Comparison of ENCODE assay signal across 8 cellular contexts in the genomic region with DNA sequence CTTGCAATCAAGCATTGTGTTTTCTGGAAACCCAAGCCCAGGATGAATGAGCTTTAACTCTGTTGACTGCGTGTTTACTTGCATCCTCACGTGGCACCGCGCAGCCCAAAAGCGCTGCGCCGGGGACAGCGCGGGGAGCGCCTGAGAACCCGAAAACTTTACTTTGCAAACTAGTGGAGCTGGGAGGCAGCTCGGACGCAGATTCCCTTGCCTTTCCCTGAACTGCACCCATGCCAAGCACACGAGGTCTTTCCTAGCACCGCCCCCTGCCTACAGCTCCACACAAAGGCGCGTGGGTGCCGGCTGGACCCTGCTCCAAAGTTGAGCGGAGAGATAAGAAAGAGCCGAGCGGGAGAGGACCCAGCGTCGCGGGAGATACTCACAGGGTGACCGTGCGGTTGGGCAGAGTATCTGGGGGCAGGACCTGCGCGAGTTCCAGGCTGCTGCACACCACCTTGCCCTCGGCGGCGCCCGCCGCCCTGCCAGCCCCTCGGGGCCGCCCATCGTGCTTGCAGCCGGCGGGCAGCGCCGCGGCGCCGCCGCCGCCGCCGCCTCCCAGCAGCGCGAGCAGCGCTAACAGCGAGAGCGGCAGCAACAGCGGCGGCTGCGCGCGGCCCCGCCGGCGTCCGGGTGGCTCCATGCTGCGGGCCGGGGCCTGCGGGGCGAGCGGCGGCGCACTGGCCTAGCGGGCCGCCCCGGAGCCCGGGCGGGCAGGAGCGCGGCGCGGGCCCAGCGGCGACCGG. TPM values are rescaled to one million over a fixed set of nuclear protein-coding genes. Genes with fewer than 3 reads are reported as not detected.
A peak's percentile ranks its signal among the peaks of the same experiment; 100 is the strongest.
DNase-seq lines count a peak whose midpoint lies in the region; ATAC-seq, FAIRE-seq and TF ChIP-seq lines count a peak whose summit lies in the region.

No MANE protein-coding gene starts in this region.

- intact Hi-C loops in K562 (cut with micrococcal nuclease): no loop called here

- H3K27me3 ChIP-seq in K562 (ENCODE audit: control insufficient read depth in 2 of 2, insufficient read depth in 2 of 2, low read length in 2 of 2): peaks cover 8 to 12% of the 10 kb centered on the region in 2 experiments; a peak in 3 of 5 replicates

- POLR2A ChIA-PET in K562 (lab: Yijun Ruan, JAX): no interaction called here

- DNase-seq in activated gamma-delta T cell (lab: John Stamatoyannopoulos, UW): peak; percentile 18
- no peak for DNase-seq in activated gamma-delta T cell treated with Interleukin-2 at 50 U/mL for 16 hours
- DNase-seq in HTR-8/SVneo (ENCODE audit: insufficient read length, low spot score): peak; percentile 74
- DNase-seq in RPMI8226: peak; percentile 14
- peak; percentile 17 to 20 (median 18) for DNase-seq in K562 (ENCODE audit: extremely low read depth in 1 of 4, low spot score in 3 of 4)
- peak; percentile 42 for DNase-seq in iPS DF 19.7 (ENCODE audit: low read depth, low spot score)
- DNase-seq in retina: peak; percentile 92

- CTCF ChIA-PET in K562 (lab: Yijun Ruan, JAX; ENCODE audit: low intra/inter-chr PET ratio): no interaction called here

- no peaks in the 10 kb centered on the region for H4K20me1 ChIP-seq in K562 (replicated peaks; ENCODE audit: control insufficient read depth, insufficient read depth, low read length)

- 5% methylated on average over 35 of the region's 80 CpGs for WGBS in K562 (ENCODE audit: insufficient coverage, low coverage, missing lambda C conversion rate)

- ATAC-seq in K562: peak; percentile 40
- ATAC-seq in GM21367 (IDR thresholded peaks at IDR 0.05; ENCODE audit: unreplicated experiment): no peak

- peaks cover 0 to 8% of the 10 kb centered on the region in 2 experiments; a peak in 2 of 5 replicates for H3K4me1 ChIP-seq in K562 (replicated peaks in 1 of 2; ENCODE audit: control insufficient read depth in 2 of 2, insufficient read depth in 2 of 2, low read length in 2 of 2)

- no peak overlapping the region for H3K27ac ChIP-seq in K562 (ENCODE audit: extremely low read depth, low read depth, low read length)

- no peak overlapping the region for H3K4me3 ChIP-seq in K562

- H3K9me3 ChIP-seq in K562 (replicated peaks; ENCODE audit: control insufficient read depth, insufficient read depth, low read depth, low read length): no peaks in the 10 kb centered on the region

- H3K79me2 ChIP-seq in K562 (ENCODE audit: control insufficient read depth, insufficient read depth, low read length): no peaks in the 10 kb centered on the region

- no peak for TF ChIP-seq RAD21 in K562 (CRISPR knock-in tag; conservative IDR thresholded peaks at IDR 0.05 in 1 of 2, IDR thresholded peaks at IDR 0.05 in 1 of 2)

- H3K36me3 ChIP-seq in K562 (ENCODE audit: control insufficient read depth, insufficient read depth, low read length): no peaks in the 10 kb centered on the region

- FAIRE-seq in HTR-8/SVneo (lab: Jason Lieb, UNC) (peak; percentile 77), K562 (lab: Jason Lieb, UNC) (no peak)

- H3K9ac ChIP-seq in K562 (ENCODE audit: insufficient read depth in 1 of 2, low read depth in 2 of 2, low read length in 2 of 2): no peak overlapping the region; a peak in 1 of 4 replicates

- no peaks in the 10 kb centered on the region for H3K9me1 ChIP-seq in K562 (ENCODE audit: control insufficient read depth, insufficient read depth, low read length)

- no peak overlapping the region for H2AFZ ChIP-seq in K562 (ENCODE audit: low read depth, low read length)

- TF ChIP-seq POLR2A in K562 (conservative IDR thresholded peaks at IDR 0.05): no peak

- H3K4me2 ChIP-seq in K562 (ENCODE audit: insufficient read depth, low read length): no peak overlapping the region

- no TSS peak for BruUV-seq in K562 (replicated peaks; lab: Mats Ljungman, UMichigan)

- no peak for TF ChIP-seq EP300 in K562 (IDR thresholded peaks at IDR 0.05; ENCODE audit: low read length)

- in situ Hi-C loops in K562 (cut with MboI): no loop called here

- no peak for TF ChIP-seq CTCF in K562 (IDR thresholded peaks at IDR 0.05 in 2 of 3, conservative IDR thresholded peaks at IDR 0.05 in 1 of 3; ENCODE audit: insufficient read depth in 2 of 3, low read depth in 1 of 3, low read length in 3 of 3)

TF ChIP-seq in K562, 482 proteins besides CTCF, POLR2A, EP300 and RAD21:
- TF ChIP-seq TCF3 (CRISPR knock-in tag; IDR thresholded peaks at IDR 0.05): no peak
- TF ChIP-seq ZNF766 (CRISPR knock-in tag; conservative IDR thresholded peaks at IDR 0.05): no peak
- TF ChIP-seq RUNX1 (IDR thresholded peaks at IDR 0.05; ENCODE audit: low read depth): no peak
- no peak for TF ChIP-seq HMG20B (CRISPR knock-in tag; IDR thresholded peaks at IDR 0.05)
- no peak for TF ChIP-seq POLR2B (IDR thresholded peaks at IDR 0.05; ENCODE audit: low read depth, partially characterized antibody)
- TF ChIP-seq KAT7 (CRISPR knock-in tag; IDR thresholded peaks at IDR 0.05; ENCODE audit: borderline replicate concordance): no peak
- TF ChIP-seq RBM25 (IDR thresholded peaks at IDR 0.05; ENCODE audit: low read depth, low read length, severe bottlenecking): no peak
- TF ChIP-seq ARNT (IDR thresholded peaks at IDR 0.05): no peak
- TF ChIP-seq PCBP1 (IDR thresholded peaks at IDR 0.05; ENCODE audit: low read depth, low read length, poor library complexity, severe bottlenecking): no peak
- no peak for TF ChIP-seq ZNF444 (CRISPR knock-in tag; IDR thresholded peaks at IDR 0.05)
- no peak for TF ChIP-seq ZNF253 (CRISPR knock-in tag; conservative IDR thresholded peaks at IDR 0.05)
- TF ChIP-seq OTX1 (CRISPR knock-in tag; IDR thresholded peaks at IDR 0.05): no peak
- no peak for TF ChIP-seq NCOR1 (IDR thresholded peaks at IDR 0.05)
- TF ChIP-seq NFE2 (IDR thresholded peaks at IDR 0.05; ENCODE audit: low read depth): no peak

RNA-seq across cellular contexts. Expression of gene ADGRA3, which starts 0.6 kb away (rescaled TPM):
- 1.7 and 2.2 TPM in 2 replicates for total RNA-seq in K562 (2011; cell fraction: chromatin; rRNA removed; ENCODE audit: low replicate concordance)
- total RNA-seq in K562 (2011; cell fraction: nucleolus; rRNA removed): 0.66 and 1.0 TPM in 2 replicates
- 0.51 and 1.7 TPM in 2 replicates for total RNA-seq in K562 (2011; cell fraction: nucleoplasm; rRNA removed)
- 0.12 TPM in 1 of 2 replicates, not detected in the other for total RNA-seq in K562 (2014; rRNA removed)
- total RNA-seq in K562 (2014; rRNA removed; fragmentation: Illumina TruSeq; extraction: Trizol): 0.19 and 0.33 TPM in 2 replicates
- total RNA-seq in K562 (2015; rRNA removed; fragmentation: Illumina TruSeq; extraction: Trizol): 0.11 and 0.22 TPM in 2 replicates
- 0.35 and 0.51 TPM in 2 replicates for total RNA-seq in K562 (2021)
- polyA plus RNA-seq in K562 (2011; rRNA removed): 0.09 and 2.3 TPM in 2 replicates
- 0.04 and 0.91 TPM in 2 replicates for polyA plus RNA-seq in K562 (2011; cell fraction: cytosol; rRNA removed)
- polyA plus RNA-seq in K562 (2011; cell fraction: nucleus; rRNA removed): 0.14 and 2.1 TPM in 2 replicates
- 0.07 and 0.13 TPM in 2 replicates for polyA plus RNA-seq in K562 (2012)
- polyA plus RNA-seq in K562 (2014; fragmentation: Illumina TruSeq; extraction: Trizol): 0.10 TPM in 1 of 2 replicates, not detected in the other
- polyA plus RNA-seq in K562 (2014; fragmentation: Nextera tagmentation; extraction: Ambion mirVana): under 1 TPM in 1 of 2 experiments, not detected in 1; 0.06 TPM
- 0.12 TPM in 1 of 2 replicates, not detected in the other for polyA plus RNA-seq in K562 (2014; rRNA removed)
- polyA minus RNA-seq in K562 (2011; rRNA and poly(A)+ RNA removed): 0.30 and 7.2 TPM in 2 replicates
- 0.57 and 3.9 TPM in 2 replicates for polyA minus RNA-seq in K562 (2011; cell fraction: cytosol; rRNA and poly(A)+ RNA removed)
- polyA minus RNA-seq in K562 (2011; cell fraction: nucleus; rRNA and poly(A)+ RNA removed): 0.33 and 2.7 TPM in 2 replicates
